12 cellular contexts compared by ENCODE assay signal in the genomic region with DNA sequence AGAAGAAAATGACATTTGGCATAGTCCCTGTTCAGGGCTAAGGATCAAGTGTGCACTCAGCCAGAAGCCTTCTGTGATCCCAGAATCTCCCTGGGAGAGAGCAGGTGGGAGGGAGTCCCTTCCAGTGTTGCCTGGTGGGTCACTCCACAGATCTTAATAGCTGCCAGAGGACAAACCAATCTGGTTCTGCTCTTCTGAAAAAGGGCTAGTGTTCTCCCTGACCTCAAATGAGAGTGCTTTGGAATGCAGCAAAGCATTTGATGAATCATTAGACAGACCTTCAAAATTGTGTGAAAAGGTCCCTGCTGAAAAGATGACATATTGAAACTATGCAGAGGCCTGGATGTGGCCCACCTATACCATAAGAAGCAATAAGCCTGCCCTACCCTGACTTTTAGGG.
DNase-seq lines count a peak whose midpoint lies in the region; ATAC-seq and TF ChIP-seq lines count a peak whose summit lies in the region.
"Had no signal": no experiment of that assay in that cellular context is flagged by ENCODE, and none has a peak within 500 bp of the region (broad histone marks: within the 10 kb centered on the region; RNA-seq: fewer than 3 reads in every experiment).

No MANE protein-coding gene starts in this region.

- no peak overlapping the region for H3K27ac ChIP-seq in brain microvascular endothelial cell
- no peak overlapping the region for H3K27ac ChIP-seq in Peyer's patch
- H3K27ac ChIP-seq: BLaER1, stomach had no signal

- DNase-seq in AG08396 (ENCODE audit: low spot score): peak; percentile 64
- peak; percentile 48 for DNase-seq in M059J (ENCODE audit: low read depth)
- peak; percentile 57 for DNase-seq in brain microvascular endothelial cell
- DNase-seq in medulla oblongata (ENCODE audit: extremely low spot score): peak; percentile 67
- DNase-seq in Peyer's patch: no peak
- DNase-seq in GM20000 (ENCODE audit: low spot score): no peak
- DNase-seq: activated CD4-positive, alpha-beta T cell treated with anti-CD3 and anti-CD28 coated beads, Interleukin-2, amount 50 U/mL, for 48 hours; NCI-H526; stomach had no signal

- TF ChIP-seq CTCF in brain microvascular endothelial cell (IDR thresholded peaks at IDR 0.05; ENCODE audit: low read depth, low read length, missing control alignments) (no peak), Peyer's patch (IDR thresholded peaks at IDR 0.05) (no peak), GM20000 (IDR thresholded peaks at IDR 0.05; ENCODE audit: extremely low read depth, missing control alignments) (no peak)

- no peaks in the 10 kb centered on the region for H3K9me3 ChIP-seq in Peyer's patch
- H3K9me3 ChIP-seq: BLaER1, stomach had no signal

- H3K4me1 ChIP-seq in Peyer's patch: no peaks in the 10 kb centered on the region
- H3K4me1 ChIP-seq: BLaER1 had no signal

- no peak for ATAC-seq in GM21528 (IDR thresholded peaks at IDR 0.05; ENCODE audit: low FRiP score, unreplicated experiment)
- no peak for ATAC-seq in GM19035 (IDR thresholded peaks at IDR 0.05; ENCODE audit: unreplicated experiment)

- no peak for TF ChIP-seq POLR2A in Peyer's patch (IDR thresholded peaks at IDR 0.05)

- no peak overlapping the region for H3K4me3 ChIP-seq in brain microvascular endothelial cell (ENCODE audit: low read depth, low read length)
- no peak overlapping the region for H3K4me3 ChIP-seq in Peyer's patch
- H3K4me3 ChIP-seq: BLaER1, stomach had no signal

- H3K36me3 ChIP-seq in brain microvascular endothelial cell (replicated peaks) (no peaks in the 10 kb centered on the region), Peyer's patch (no peaks in the 10 kb centered on the region)
- H3K36me3 ChIP-seq: BLaER1, stomach had no signal

- H3K27me3 ChIP-seq in brain microvascular endothelial cell (replicated peaks) (no peaks in the 10 kb centered on the region), Peyer's patch (no peaks in the 10 kb centered on the region)
- H3K27me3 ChIP-seq: BLaER1, stomach had no signal

- in situ Hi-C loops in brain microvascular endothelial cell (cut with HindIII; ENCODE audit: low pct_ligation_motif_present, low sequenced_read_pairs): no loop called here

Comparison
In these comparisons a context has a peak if more than half of its experiments do, and no peak if none do; other contexts are left out.
1. DNase-seq: peak in AG08396 (single experiment), M059J (single experiment), brain microvascular endothelial cell (single experiment) and medulla oblongata (single experiment); none in Peyer's patch (0 of 3) and GM20000 (single experiment).